ENCODE assay signal across 18 cellular contexts in genomic region chr7:84264341-84264740, GRCh38.
DNase-seq lines count a peak whose midpoint lies in the region; ATAC-seq, FAIRE-seq and TF ChIP-seq lines count a peak whose summit lies in the region.
"Had no signal": no experiment of that assay in that cellular context is flagged by ENCODE, and none has a peak within 500 bp of the region (broad histone marks: within the 10 kb centered on the region; RNA-seq: fewer than 3 reads in every experiment).

No MANE protein-coding gene starts in this region.

- H3K27ac ChIP-seq in IMR-90 (ENCODE audit: insufficient read depth, low read length), result no peak overlapping the region
- H3K27ac ChIP-seq: A549, PC-9 had no signal

- CTCF ChIA-PET in IMR-90 (lab: Yijun Ruan, JAX), result no interaction called here

- no peak overlapping the region; the same call in 1 of the 2 replicates for H3K14ac ChIP-seq in IMR-90 (replicated peaks; ENCODE audit: low read depth, low read length)

- H2BK20ac ChIP-seq in IMR-90 (ENCODE audit: low read depth, low read length), result peak overlapping the region; percentile 61; the same call in 1 of the 2 replicates

- H3K18ac ChIP-seq in IMR-90 (ENCODE audit: low read depth, low read length), result peak overlapping the region; percentile 47; the same call in 1 of the 2 replicates

- H3K27me3 ChIP-seq in IMR-90 (ENCODE audit: control insufficient read depth, insufficient read depth, low read length), result no peaks in the 10 kb centered on the region

- no peaks in the 10 kb centered on the region; the same call in 1 of the 2 replicates for H3K9me1 ChIP-seq in IMR-90 (ENCODE audit: insufficient read depth, low read length)

- H2AK5ac ChIP-seq in IMR-90 (ENCODE audit: low read depth, low read length), result no peak overlapping the region

- no peak for TF ChIP-seq POLR2A in IMR-90 (IDR thresholded peaks at IDR 0.05; ENCODE audit: low read depth, low read length)
- no peak for TF ChIP-seq POLR2A in GM12891 (IDR thresholded peaks at IDR 0.05; ENCODE audit: low read depth, low read length)

- H3K4me2 ChIP-seq in IMR-90 (ENCODE audit: low read depth, low read length), result peak overlapping the region; percentile 13
- H3K4me2 ChIP-seq: A549, PC-9 had no signal

- DNase-seq in COLO829 (ENCODE audit: low spot score), result peak; percentile 26
- DNase-seq in IMR-90, result no peak
- DNase-seq in fibroblast of villous mesenchyme (ENCODE audit: low read depth), result peak; percentile 4
- DNase-seq in G401 (ENCODE audit: low spot score), result no peak
- no peak for DNase-seq in GM12891 (ENCODE audit: insufficient read length, low spot score)
- no peak for DNase-seq in NCI-H2107 (lab: John Stamatoyannopoulos, UW)
- no peak for DNase-seq in stimulated activated CD8-positive, alpha-beta memory T cell treated with anti-CD3 and anti-CD28 coated beads, Interleukin-4, amount 100 ng/mL, for 48 hours
- DNase-seq: CD4-positive, alpha-beta T cell; H9; Karpas-422; NCI-H1417 treated with DMSO at 0.1 percent for 48 hours; NCI-H2029 treated with DMSO at 0.1 percent for 48 hours; NCI-H526; NK-92 treated with Interleukin-12 subunit alpha and Interleukin-12 subunit beta, amount 100 ng/mL, for 24 hours; PC-9 had no signal

- in situ Hi-C loops in IMR-90 (cut with MboI; ENCODE audit: low sequenced_read_pairs) (no loop called here), G401 (cut with HindIII; ENCODE audit: low sequenced_read_pairs) (no loop called here)

- H3K4me1 ChIP-seq in IMR-90 (ENCODE audit: control insufficient read depth, insufficient read depth, low read length), result peaks cover 2% of the 10 kb centered on the region; the same call in 1 of the 2 replicates

- no peak overlapping the region; the same call in 1 of the 2 replicates for H3K56ac ChIP-seq in IMR-90 (ENCODE audit: extremely low read depth, insufficient read depth, low read length)

- ATAC-seq in IMR-90 (ENCODE audit: low read depth) (no peak; the same call in 1 of the 2 replicates), SK-N-SH treated with all-trans-retinoic acid at 6 μM for 48 hours (peak; percentile 82)
- ATAC-seq: A549 had no signal

- POLR2A ChIA-PET in IMR-90 (lab: Charles Lee; ENCODE audit: unreplicated experiment), result no interaction called here

- peak overlapping the region; percentile 4; the same call in 1 of the 2 replicates for H4K5ac ChIP-seq in IMR-90 (ENCODE audit: low read depth, low read length)

- H2BK5ac ChIP-seq in IMR-90 (ENCODE audit: low read depth, low read length, poor library complexity, severe bottlenecking), result no peak overlapping the region

- H3K9me3 ChIP-seq in IMR-90 (ENCODE audit: control insufficient read depth, insufficient read depth, low read length), result no peaks in the 10 kb centered on the region
- H3K9me3 ChIP-seq: A549 had no signal

- TF ChIP-seq CTCF in IMR-90 (conservative IDR thresholded peaks at IDR 0.05; ENCODE audit: low read depth, low read length) (no peak), fibroblast of villous mesenchyme (IDR thresholded peaks at IDR 0.05; ENCODE audit: insufficient read depth, low read depth, low read length) (no peak)

- H4K20me1 ChIP-seq in IMR-90 (ENCODE audit: insufficient read depth, low read length), result no peaks in the 10 kb centered on the region

- FAIRE-seq in GM12891 (lab: Jason Lieb, UNC), result no peak
- FAIRE-seq: A549, GM18507 had no signal

- no peaks in the 10 kb centered on the region for H3K36me3 ChIP-seq in IMR-90 (ENCODE audit: control insufficient read depth, insufficient read depth, low read length)

- no peak for TF ChIP-seq RAD21 in IMR-90 (IDR thresholded peaks at IDR 0.05; ENCODE audit: low read length)

- H3K23ac ChIP-seq in IMR-90 (ENCODE audit: low read depth, low read length), result no peak overlapping the region

- BruUV-seq in IMR-90 (replicated peaks; lab: Mats Ljungman, UMichigan), result no TSS peak

- H2AK9ac ChIP-seq in IMR-90 (replicated peaks; ENCODE audit: low read depth, low read length, poor library complexity), result no peak overlapping the region

- H2AFZ ChIP-seq in IMR-90 (replicated peaks; ENCODE audit: low read length, poor library complexity), result no peak overlapping the region
- H2AFZ ChIP-seq: PC-9 had no signal

- no peak overlapping the region for H3K9ac ChIP-seq in IMR-90 (ENCODE audit: low read depth, low read length)

- intact Hi-C loops in IMR-90 (cut with micrococcal nuclease), result no loop called here

- WGBS in IMR-90 (ENCODE audit: extremely low coverage in 2 of 2, insufficient read length in 1 of 2), 2 experiments, result no CpG with 5 or more reads among the region's 2 CpGs

- peak overlapping the region; percentile 47; the same call in 1 of the 3 replicates for H2BK15ac ChIP-seq in IMR-90 (ENCODE audit: low read depth, low read length)

- no peak overlapping the region for H4K8ac ChIP-seq in IMR-90 (ENCODE audit: low read depth in 2 of 2, low read length in 2 of 2)

- no peaks in the 10 kb centered on the region for H3K79me1 ChIP-seq in IMR-90 (ENCODE audit: low read depth in 1 of 2, low read length in 2 of 2)

- dilution Hi-C loops in IMR-90 (cut with HindIII; ENCODE audit: low sequenced_read_pairs, unreplicated experiment), result no loop called here

- no peak overlapping the region for H3K4me3 ChIP-seq in IMR-90 (ENCODE audit: insufficient read depth, low read depth, low read length)
- H3K4me3 ChIP-seq in fibroblast of villous mesenchyme (ENCODE audit: low read depth, low read length), result no peak overlapping the region
- H3K4me3 ChIP-seq: A549, PC-9 had no signal

- 0 out of 2 replicates have a peak overlapping the region, but pooled peaks have one; percentile 31 for H3K4ac ChIP-seq in IMR-90 (ENCODE audit: low read depth, low read length)

- H2BK120ac ChIP-seq in IMR-90 (ENCODE audit: low read depth, low read length), result peak overlapping the region; percentile 57; the same call in 1 of the 2 replicates

- no peak overlapping the region; the same call in 1 of the 2 replicates for H4K91ac ChIP-seq in IMR-90 (ENCODE audit: insufficient read depth, low read depth, low read length)

TF ChIP-seq in IMR-90, 13 proteins besides CTCF, POLR2A, EP300 and RAD21:
- TF ChIP-seq RFX5 (IDR thresholded peaks at IDR 0.05; ENCODE audit: low read depth, low read length) (no peak), BHLHE40 (IDR thresholded peaks at IDR 0.05; ENCODE audit: low read depth, low read length) (no peak), SMC3 (IDR thresholded peaks at IDR 0.05; ENCODE audit: low read depth, low read length) (no peak), CEBPB (IDR thresholded peaks at IDR 0.05; ENCODE audit: low read depth, low read length) (no peak), MAFK (IDR thresholded peaks at IDR 0.05; ENCODE audit: low read depth, low read length) (no peak), RCOR1 (IDR thresholded peaks at IDR 0.05; ENCODE audit: insufficient replicate concordance, low read length) (no peak), NFE2L2 (IDR thresholded peaks at IDR 0.05; ENCODE audit: low read depth, low read length) (no peak), MXI1 (IDR thresholded peaks at IDR 0.05; ENCODE audit: borderline replicate concordance, low read depth, low read length) (no peak)

TF ChIP-seq in SK-N-SH treated with all-trans-retinoic acid at 6 μM for 48 hours, 23 proteins besides CTCF, POLR2A, EP300 and RAD21 (continues in another document):
- TF ChIP-seq, protein P1, sequence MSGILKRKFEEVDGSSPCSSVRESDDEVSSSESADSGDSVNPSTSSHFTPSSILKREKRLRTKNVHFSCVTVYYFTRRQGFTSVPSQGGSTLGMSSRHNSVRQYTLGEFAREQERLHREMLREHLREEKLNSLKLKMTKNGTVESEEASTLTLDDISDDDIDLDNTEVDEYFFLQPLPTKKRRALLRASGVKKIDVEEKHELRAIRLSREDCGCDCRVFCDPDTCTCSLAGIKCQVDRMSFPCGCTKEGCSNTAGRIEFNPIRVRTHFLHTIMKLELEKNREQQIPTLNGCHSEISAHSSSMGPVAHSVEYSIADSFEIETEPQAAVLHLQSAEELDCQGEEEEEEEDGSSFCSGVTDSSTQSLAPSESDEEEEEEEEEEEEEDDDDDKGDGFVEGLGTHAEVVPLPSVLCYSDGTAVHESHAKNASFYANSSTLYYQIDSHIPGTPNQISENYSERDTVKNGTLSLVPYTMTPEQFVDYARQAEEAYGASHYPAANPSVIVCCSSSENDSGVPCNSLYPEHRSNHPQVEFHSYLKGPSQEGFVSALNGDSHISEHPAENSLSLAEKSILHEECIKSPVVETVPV (CRISPR knock-in tag; IDR thresholded peaks at IDR 0.05), result peak; percentile 55; the same call in 1 of the 2 replicates
- no peak for TF ChIP-seq ZC3H10 (CRISPR knock-in tag; IDR thresholded peaks at IDR 0.05)
- TF ChIP-seq RARB (CRISPR knock-in tag; IDR thresholded peaks at IDR 0.05), result no peak
- peak; percentile 16; the same call in 1 of the 2 replicates for TF ChIP-seq ZFP3 (CRISPR knock-in tag; IDR thresholded peaks at IDR 0.05)
- TF ChIP-seq ZNF8 (CRISPR knock-in tag; IDR thresholded peaks at IDR 0.05), result 0 out of 2 replicates have a peak, but pooled peaks have one; percentile 22
- peak; percentile 97 for TF ChIP-seq ISL1 (CRISPR knock-in tag; IDR thresholded peaks at IDR 0.05)
- no peak for TF ChIP-seq ZNF565 (CRISPR knock-in tag; conservative IDR thresholded peaks at IDR 0.05; ENCODE audit: low read depth)

TF ChIP-seq in GM12891, 5 proteins besides CTCF, POLR2A, EP300 and RAD21:
- no peak for TF ChIP-seq POLR2AphosphoS5 (IDR thresholded peaks at IDR 0.05; ENCODE audit: low read depth, low read length)
- no peak for TF ChIP-seq TAF1 (IDR thresholded peaks at IDR 0.05; ENCODE audit: low read depth, low read length)
- no peak for TF ChIP-seq SPI1 (IDR thresholded peaks at IDR 0.05; ENCODE audit: low read depth, low read length)
- TF ChIP-seq PAX5 (IDR thresholded peaks at IDR 0.05; ENCODE audit: insufficient read depth, low read length, severe bottlenecking), result no peak
- TF ChIP-seq POU2F2 (IDR thresholded peaks at IDR 0.05; ENCODE audit: low read depth, low read length), result no peak
TF ChIP-seq in GM12891: peak in this region for 0.

Comparison
In these comparisons a context has a peak if more than half of its experiments do, and no peak if none do; other contexts are left out.
1. DNase-seq: peak in COLO829 (single experiment) and fibroblast of villous mesenchyme (single experiment); none in IMR-90 (single experiment), G401 (single experiment), GM12891 (single experiment), NCI-H2107 (single experiment) and stimulated activated CD8-positive, alpha-beta memory T cell treated with anti-CD3 and anti-CD28 coated beads, Interleukin-4, amount 100 ng/mL, for 48 hours (single experiment).